Comparison of ENCODE assay signal across 18 cellular contexts in genomic region chr4:16315451-16315850, GRCh38.
DNase-seq lines count a peak whose midpoint lies in the region; TF ChIP-seq lines count a peak whose summit lies in the region.
"Had no signal": no experiment of that assay in that cellular context is flagged by ENCODE, and none has a peak within 500 bp of the region (broad histone marks: within the 10 kb centered on the region; RNA-seq: fewer than 3 reads in every experiment).

No MANE protein-coding gene starts in this region.

- POLR2A ChIA-PET in A673 (lab: Charles Lee; ENCODE audit: low non-redundant PET) = no interaction called here

- BruUV-seq in A673 (replicated peaks; lab: Mats Ljungman, UMichigan) = no TSS peak

- CTCF ChIA-PET in A673 (lab: Charles Lee) = interaction anchor here (0.5 kb wide), 1 partner anchor 1042 kb away, joined by 3 read pairs; no protein-coding TSS in a partner anchor

- no peak overlapping the region for H3K4me3 ChIP-seq in A673 (ENCODE audit: low read depth, low read length, poor library complexity, severe bottlenecking)
- H3K4me3 ChIP-seq in SJCRH30 = no peak overlapping the region
- H3K4me3 ChIP-seq: A549; BLaER1 treated with 17β-estradiol and CSF1 and Interleukin-3, amounts not matched to agents 10 nM and 100 nM had no signal

- no peak for TF ChIP-seq CTCF in A673 (conservative IDR thresholded peaks at IDR 0.05; ENCODE audit: low read depth, low read length)

- DNase-seq in A673 (ENCODE audit: low spot score) (peak; percentile 69), SJCRH30 (peak; percentile 9 to 49), foreskin melanocyte (peak; percentile 29), AG08396 (ENCODE audit: low spot score) (no peak)
- no peak for DNase-seq in stimulated activated CD4-positive, alpha-beta T cell treated with anti-CD3 and anti-CD28 coated beads, Interleukin-4, amount 100 ng/mL, for 4 hours
- no peak for DNase-seq in stimulated activated CD4-positive, alpha-beta T cell treated with anti-CD3 and anti-CD28 coated beads, Interleukin-4, amount 100 ng/mL, for 24 hours
- DNase-seq: ACHN; AML-193; Caco-2; Calu3; CD4-positive, alpha-beta T cell; CD8-positive, alpha-beta T cell; DMS79 treated with DMSO at 0.1 percent for 48 hours; GF-D8 had no signal

- H3K27me3 ChIP-seq in A673 (replicated peaks; ENCODE audit: insufficient read depth, low read depth, low read length, poor library complexity) (no peaks in the 10 kb centered on the region), SJCRH30 (no peaks in the 10 kb centered on the region)
- H3K27me3 ChIP-seq: BLaER1 treated with 17β-estradiol and CSF1 and Interleukin-3, amounts not matched to agents 10 nM and 100 nM had no signal

- H3K9me3 ChIP-seq in A673 (ENCODE audit: low read depth, low read length, poor library complexity, severe bottlenecking) (no peaks in the 10 kb centered on the region), SJCRH30 (replicated peaks) (no peaks in the 10 kb centered on the region; the same call in 1 of the 2 replicates)
- H3K9me3 ChIP-seq: A549, Caco-2 had no signal

- H3K4me1 ChIP-seq in A673 (ENCODE audit: insufficient read depth, low read length, poor library complexity, severe bottlenecking) (no peaks in the 10 kb centered on the region), SJCRH30 (0 out of 2 replicates have a peak, but pooled peaks cover 3% of the 10 kb centered on the region)
- H3K4me1 ChIP-seq: A549; BLaER1 treated with 17β-estradiol and CSF1 and Interleukin-3, amounts not matched to agents 10 nM and 100 nM; Caco-2 had no signal

- H3K27ac ChIP-seq in A673 (ENCODE audit: low read depth, low read length, poor library complexity, severe bottlenecking) = peak overlapping the region; percentile 6
- 0 out of 2 replicates have a peak overlapping the region, but pooled peaks have one; percentile 5 for H3K27ac ChIP-seq in SJCRH30
- H3K27ac ChIP-seq: 22Rv1; A549; BLaER1 treated with 17β-estradiol and CSF1 and Interleukin-3, amounts not matched to agents 10 nM and 100 nM; C4-2B had no signal

- intact Hi-C loops in A673 (cut with micrococcal nuclease; ENCODE audit: unreplicated experiment) = no loop called here

- H3K36me3 ChIP-seq in A673 (ENCODE audit: insufficient read depth, low read length, poor library complexity, severe bottlenecking) (no peaks in the 10 kb centered on the region), SJCRH30 (no peaks in the 10 kb centered on the region)
- H3K36me3 ChIP-seq: BLaER1 treated with 17β-estradiol and CSF1 and Interleukin-3, amounts not matched to agents 10 nM and 100 nM had no signal

Comparison
In these comparisons a context has a peak if more than half of its experiments do, and no peak if none do; other contexts are left out.
1. DNase-seq: peak in A673 (single experiment), SJCRH30 (2 of 2) and foreskin melanocyte (single experiment); none in stimulated activated CD4-positive, alpha-beta T cell treated with anti-CD3 and anti-CD28 coated beads, Interleukin-4, amount 100 ng/mL, for 4 hours (0 of 2), AG08396 (single experiment) and stimulated activated CD4-positive, alpha-beta T cell treated with anti-CD3 and anti-CD28 coated beads, Interleukin-4, amount 100 ng/mL, for 24 hours (single experiment).